ENCODE assay signal across 1 cellular context in the genomic region with DNA sequence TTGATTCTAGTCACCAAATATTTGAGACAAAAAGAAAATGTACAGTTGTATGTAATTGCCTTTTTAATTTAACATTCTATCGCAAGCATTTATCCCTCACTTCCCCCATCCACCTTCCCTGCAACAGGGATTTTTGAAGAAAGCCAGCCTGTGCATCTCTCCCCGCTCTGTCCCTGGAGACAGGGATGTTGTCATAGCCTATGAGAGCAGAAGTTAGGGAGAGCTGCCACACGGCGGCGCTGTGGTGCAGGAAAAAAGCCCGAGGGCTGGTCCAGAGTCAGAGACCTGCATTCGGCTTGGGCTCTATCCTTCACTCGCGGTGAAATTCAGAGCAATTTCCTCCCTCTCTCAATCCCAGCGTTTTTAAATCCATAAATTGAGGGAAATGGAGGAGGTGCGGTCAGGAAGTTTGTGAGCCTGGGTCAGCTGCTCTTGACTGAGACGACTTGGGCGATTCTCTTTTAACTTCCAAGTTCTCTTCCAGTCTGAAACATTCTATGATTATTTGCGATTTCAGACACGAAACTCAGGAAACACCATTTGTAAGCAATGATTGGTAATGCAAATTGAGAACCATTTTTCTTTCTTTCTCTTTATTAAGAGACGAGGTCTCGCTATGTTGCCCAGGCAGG.
TF ChIP-seq lines count a peak whose summit lies in the region.

No MANE protein-coding gene starts in this region.

TF ChIP-seq in GM12878, 131 proteins besides CTCF, POLR2A, EP300 and RAD21 (continued from another document):
- TF ChIP-seq, protein P1, sequence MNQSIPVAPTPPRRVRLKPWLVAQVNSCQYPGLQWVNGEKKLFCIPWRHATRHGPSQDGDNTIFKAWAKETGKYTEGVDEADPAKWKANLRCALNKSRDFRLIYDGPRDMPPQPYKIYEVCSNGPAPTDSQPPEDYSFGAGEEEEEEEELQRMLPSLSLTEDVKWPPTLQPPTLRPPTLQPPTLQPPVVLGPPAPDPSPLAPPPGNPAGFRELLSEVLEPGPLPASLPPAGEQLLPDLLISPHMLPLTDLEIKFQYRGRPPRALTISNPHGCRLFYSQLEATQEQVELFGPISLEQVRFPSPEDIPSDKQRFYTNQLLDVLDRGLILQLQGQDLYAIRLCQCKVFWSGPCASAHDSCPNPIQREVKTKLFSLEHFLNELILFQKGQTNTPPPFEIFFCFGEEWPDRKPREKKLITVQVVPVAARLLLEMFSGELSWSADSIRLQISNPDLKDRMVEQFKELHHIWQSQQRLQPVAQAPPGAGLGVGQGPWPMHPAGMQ (IDR thresholded peaks at IDR 0.05; ENCODE audit: borderline replicate concordance) = no peak
- TF ChIP-seq SUPT20H (IDR thresholded peaks at IDR 0.05; ENCODE audit: borderline replicate concordance, control insufficient read depth, low read depth, low read length) (no peak), IRF4 (IDR thresholded peaks at IDR 0.05; ENCODE audit: low read depth, low read length) (0 out of 2 replicates have a peak, but pooled peaks have one; percentile 26), HDGF (IDR thresholded peaks at IDR 0.05) (no peak), MEF2B (IDR thresholded peaks at IDR 0.05; ENCODE audit: partially characterized antibody, poor library complexity, severe bottlenecking) (peak; percentile 87), STAT1 (conservative IDR thresholded peaks at IDR 0.05) (0 out of 2 replicates have a peak, but pooled peaks have one; percentile 27), CBX3 (IDR thresholded peaks at IDR 0.05; ENCODE audit: borderline replicate concordance, low read depth) (no peak), ZNF207 (IDR thresholded peaks at IDR 0.05; ENCODE audit: borderline replicate concordance) (0 out of 2 replicates have a peak, but pooled peaks have one; percentile 30), SRF (IDR thresholded peaks at IDR 0.05; ENCODE audit: low read depth in 2 of 2, low read length in 2 of 2) (no peak), GABPA (IDR thresholded peaks at IDR 0.05; ENCODE audit: low read depth) (no peak), NBN (IDR thresholded peaks at IDR 0.05) (0 out of 2 replicates have a peak, but pooled peaks have one; percentile 36), RCOR1 (conservative IDR thresholded peaks at IDR 0.05; ENCODE audit: low read depth, low read length) (no peak), GATAD2B (conservative IDR thresholded peaks at IDR 0.05; ENCODE audit: low read depth) (no peak), BHLHE40 (IDR thresholded peaks at IDR 0.05; ENCODE audit: borderline replicate concordance in 1 of 2, low read depth in 2 of 2, low read length in 1 of 2) (no peak), STAT3 (IDR thresholded peaks at IDR 0.05; ENCODE audit: low read depth, low read length) (no peak), CBFB (IDR thresholded peaks at IDR 0.05; ENCODE audit: low read depth) (no peak), ATF7 (IDR thresholded peaks at IDR 0.05; ENCODE audit: low read depth) (peak; percentile 88), SMAD1 (IDR thresholded peaks at IDR 0.05; ENCODE audit: low read depth, partially characterized antibody) (no peak), ASH2L (IDR thresholded peaks at IDR 0.05; ENCODE audit: borderline replicate concordance, low read depth) (no peak), NR2F1 (conservative IDR thresholded peaks at IDR 0.05) (no peak), ZNF622 (IDR thresholded peaks at IDR 0.05) (no peak)
- TF ChIP-seq, protein P2, sequence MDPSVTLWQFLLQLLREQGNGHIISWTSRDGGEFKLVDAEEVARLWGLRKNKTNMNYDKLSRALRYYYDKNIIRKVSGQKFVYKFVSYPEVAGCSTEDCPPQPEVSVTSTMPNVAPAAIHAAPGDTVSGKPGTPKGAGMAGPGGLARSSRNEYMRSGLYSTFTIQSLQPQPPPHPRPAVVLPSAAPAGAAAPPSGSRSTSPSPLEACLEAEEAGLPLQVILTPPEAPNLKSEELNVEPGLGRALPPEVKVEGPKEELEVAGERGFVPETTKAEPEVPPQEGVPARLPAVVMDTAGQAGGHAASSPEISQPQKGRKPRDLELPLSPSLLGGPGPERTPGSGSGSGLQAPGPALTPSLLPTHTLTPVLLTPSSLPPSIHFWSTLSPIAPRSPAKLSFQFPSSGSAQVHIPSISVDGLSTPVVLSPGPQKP (IDR thresholded peaks at IDR 0.05; ENCODE audit: low read depth, low read length) = no peak
- TF ChIP-seq, protein P3, sequence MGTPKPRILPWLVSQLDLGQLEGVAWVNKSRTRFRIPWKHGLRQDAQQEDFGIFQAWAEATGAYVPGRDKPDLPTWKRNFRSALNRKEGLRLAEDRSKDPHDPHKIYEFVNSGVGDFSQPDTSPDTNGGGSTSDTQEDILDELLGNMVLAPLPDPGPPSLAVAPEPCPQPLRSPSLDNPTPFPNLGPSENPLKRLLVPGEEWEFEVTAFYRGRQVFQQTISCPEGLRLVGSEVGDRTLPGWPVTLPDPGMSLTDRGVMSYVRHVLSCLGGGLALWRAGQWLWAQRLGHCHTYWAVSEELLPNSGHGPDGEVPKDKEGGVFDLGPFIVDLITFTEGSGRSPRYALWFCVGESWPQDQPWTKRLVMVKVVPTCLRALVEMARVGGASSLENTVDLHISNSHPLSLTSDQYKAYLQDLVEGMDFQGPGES (IDR thresholded peaks at IDR 0.05) = no peak
- TF ChIP-seq, protein P4, sequence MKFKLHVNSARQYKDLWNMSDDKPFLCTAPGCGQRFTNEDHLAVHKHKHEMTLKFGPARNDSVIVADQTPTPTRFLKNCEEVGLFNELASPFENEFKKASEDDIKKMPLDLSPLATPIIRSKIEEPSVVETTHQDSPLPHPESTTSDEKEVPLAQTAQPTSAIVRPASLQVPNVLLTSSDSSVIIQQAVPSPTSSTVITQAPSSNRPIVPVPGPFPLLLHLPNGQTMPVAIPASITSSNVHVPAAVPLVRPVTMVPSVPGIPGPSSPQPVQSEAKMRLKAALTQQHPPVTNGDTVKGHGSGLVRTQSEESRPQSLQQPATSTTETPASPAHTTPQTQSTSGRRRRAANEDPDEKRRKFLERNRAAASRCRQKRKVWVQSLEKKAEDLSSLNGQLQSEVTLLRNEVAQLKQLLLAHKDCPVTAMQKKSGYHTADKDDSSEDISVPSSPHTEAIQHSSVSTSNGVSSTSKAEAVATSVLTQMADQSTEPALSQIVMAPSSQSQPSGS (IDR thresholded peaks at IDR 0.05; ENCODE audit: low read length) = peak; percentile 28; the same call in 1 of the 2 replicates
- TF ChIP-seq, protein P5, sequence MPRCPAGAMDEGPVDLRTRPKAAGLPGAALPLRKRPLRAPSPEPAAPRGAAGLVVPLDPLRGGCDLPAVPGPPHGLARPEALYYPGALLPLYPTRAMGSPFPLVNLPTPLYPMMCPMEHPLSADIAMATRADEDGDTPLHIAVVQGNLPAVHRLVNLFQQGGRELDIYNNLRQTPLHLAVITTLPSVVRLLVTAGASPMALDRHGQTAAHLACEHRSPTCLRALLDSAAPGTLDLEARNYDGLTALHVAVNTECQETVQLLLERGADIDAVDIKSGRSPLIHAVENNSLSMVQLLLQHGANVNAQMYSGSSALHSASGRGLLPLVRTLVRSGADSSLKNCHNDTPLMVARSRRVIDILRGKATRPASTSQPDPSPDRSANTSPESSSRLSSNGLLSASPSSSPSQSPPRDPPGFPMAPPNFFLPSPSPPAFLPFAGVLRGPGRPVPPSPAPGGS (IDR thresholded peaks at IDR 0.05; ENCODE audit: borderline replicate concordance, insufficient read depth, low read depth, low read length, poor library complexity, severe bottlenecking) = no peak
